ENCODE assay signal across 8 cellular contexts in genomic region chr16:89442990-89443726, GRCh38. TPM values are rescaled to one million over a fixed set of nuclear protein-coding genes. Genes with fewer than 3 reads are reported as not detected.
DNase-seq lines count a peak whose midpoint lies in the region; ATAC-seq and TF ChIP-seq lines count a peak whose summit lies in the region.

No MANE protein-coding gene starts in this region.

- H3K27ac ChIP-seq in breast epithelium, result peak overlapping the region; percentile 32 to 46
- H3K27ac ChIP-seq in right lobe of liver, result no peak overlapping the region
- peak overlapping the region; percentile 48 to 71 (median 66) for H3K27ac ChIP-seq in upper lobe of left lung

- no peak for TF ChIP-seq POLR2A in breast epithelium (IDR thresholded peaks at IDR 0.05)
- TF ChIP-seq POLR2A in right lobe of liver (IDR thresholded peaks at IDR 0.05), result no peak
- no peak for TF ChIP-seq POLR2A in upper lobe of left lung (IDR thresholded peaks at IDR 0.05)

- H3K36me3 ChIP-seq in breast epithelium, result no peaks in the 10 kb centered on the region
- no peaks in the 10 kb centered on the region for H3K36me3 ChIP-seq in right lobe of liver
- H3K36me3 ChIP-seq in upper lobe of left lung, result no peaks in the 10 kb centered on the region

- WGBS in right lobe of liver (ENCODE audit: insufficient coverage, low coverage, low lambda C conversion rate, missing lambda C conversion rate), result 28% methylated on average over 13 of the region's 13 CpGs
- 39 to 44% methylated on average over 13 of the region's 13 CpGs for WGBS in upper lobe of left lung, 2 donors

- TF ChIP-seq EP300 in upper lobe of left lung (IDR thresholded peaks at IDR 0.05), result no peak

- no peaks in the 10 kb centered on the region for H3K9me3 ChIP-seq in breast epithelium
- no peaks in the 10 kb centered on the region for H3K9me3 ChIP-seq in right lobe of liver
- H3K9me3 ChIP-seq in upper lobe of left lung, result no peaks in the 10 kb centered on the region

- H3K4me3 ChIP-seq in breast epithelium (no peak overlapping the region), right lobe of liver (no peak overlapping the region), upper lobe of left lung (no peak overlapping the region)

- ATAC-seq in right lobe of liver, result peak; percentile 31 to 47 (median 44)
- peak; percentile 69 to 76 for ATAC-seq in upper lobe of left lung (ENCODE audit: low FRiP score in 2 of 2)

- H3K4me1 ChIP-seq in breast epithelium, result peaks cover 5 to 26% of the 10 kb centered on the region in 2 donors
- H3K4me1 ChIP-seq in right lobe of liver, result peaks cover 4 to 45% (median 22%) of the 10 kb centered on the region in 4 donors
- peaks cover 71 to 94% (median 86%) of the 10 kb centered on the region in 4 donors for H3K4me1 ChIP-seq in upper lobe of left lung

- DNase-seq in D341Med (ENCODE audit: low spot score) (peak; percentile 54), LoVo (ENCODE audit: low spot score) (peak; percentile 47), breast epithelium (ENCODE audit: low spot score in 2 of 2) (peak in 1 of 2 donors; percentile 69), right lobe of liver (peak in 1 of 3 donors; percentile 56), upper lobe of left lung (peak in 1 of 2 donors; percentile 80), NCI-H187 (lab: John Stamatoyannopoulos, UW) (no peak)
- DNase-seq in stimulated activated CD8-positive, alpha-beta memory T cell treated with anti-CD3 and anti-CD28 coated beads, Interleukin-4, amount 100 ng/mL, for 48 hours, result no peak
- no peak for DNase-seq in stimulated activated naive CD4-positive, alpha-beta T cell treated with Interleukin-2 at 50 U/mL for 16 hours (lab: John Stamatoyannopoulos, UW)

- TF ChIP-seq CTCF in breast epithelium (IDR thresholded peaks at IDR 0.05), result peak in 1 of 3 donors; percentile 19
- no peak for TF ChIP-seq CTCF in right lobe of liver (IDR thresholded peaks at IDR 0.05)
- peak in 2 of 6 experiments; percentile 30 to 51 for TF ChIP-seq CTCF in upper lobe of left lung (IDR thresholded peaks at IDR 0.05)

- H3K27me3 ChIP-seq in breast epithelium (no peaks in the 10 kb centered on the region), right lobe of liver (no peaks in the 10 kb centered on the region), upper lobe of left lung (no peaks in the 10 kb centered on the region)

- intact Hi-C loops in breast epithelium (cut with DNase I; ENCODE audit: low total_unique reads) (no loop called here), right lobe of liver (cut with DNase I) (no loop called here)

RNA-seq across cellular contexts. Expression of gene ANKRD11, which starts 47.2 kb away (rescaled TPM):
- total RNA-seq in breast epithelium, result 10 to 100 TPM; 64.0 to 79.0 (median 69.2) TPM
- 10 to 100 TPM; 26.2 to 65.8 (median 41.6) TPM for total RNA-seq in right lobe of liver
- total RNA-seq in upper lobe of left lung, result 100 to 1,000 TPM in 5 of 6 donors, 10 to 100 TPM in 1; 92.4 to 313 (median 134) TPM

Comparison
In these comparisons a context has a peak if more than half of its experiments do, and no peak if none do; other contexts are left out.
1. DNase-seq: peak in D341Med (single experiment) and LoVo (single experiment); none in NCI-H187 (0 of 2), stimulated activated CD8-positive, alpha-beta memory T cell treated with anti-CD3 and anti-CD28 coated beads, Interleukin-4, amount 100 ng/mL, for 48 hours (single experiment) and stimulated activated naive CD4-positive, alpha-beta T cell treated with Interleukin-2 at 50 U/mL for 16 hours (single experiment).
2. H3K27ac ChIP-seq: peak in breast epithelium (2 of 2) and upper lobe of left lung (4 of 4); none in right lobe of liver (0 of 3).